Comparison of ENCODE assay signal across 7 cellular contexts in the genomic region with DNA sequence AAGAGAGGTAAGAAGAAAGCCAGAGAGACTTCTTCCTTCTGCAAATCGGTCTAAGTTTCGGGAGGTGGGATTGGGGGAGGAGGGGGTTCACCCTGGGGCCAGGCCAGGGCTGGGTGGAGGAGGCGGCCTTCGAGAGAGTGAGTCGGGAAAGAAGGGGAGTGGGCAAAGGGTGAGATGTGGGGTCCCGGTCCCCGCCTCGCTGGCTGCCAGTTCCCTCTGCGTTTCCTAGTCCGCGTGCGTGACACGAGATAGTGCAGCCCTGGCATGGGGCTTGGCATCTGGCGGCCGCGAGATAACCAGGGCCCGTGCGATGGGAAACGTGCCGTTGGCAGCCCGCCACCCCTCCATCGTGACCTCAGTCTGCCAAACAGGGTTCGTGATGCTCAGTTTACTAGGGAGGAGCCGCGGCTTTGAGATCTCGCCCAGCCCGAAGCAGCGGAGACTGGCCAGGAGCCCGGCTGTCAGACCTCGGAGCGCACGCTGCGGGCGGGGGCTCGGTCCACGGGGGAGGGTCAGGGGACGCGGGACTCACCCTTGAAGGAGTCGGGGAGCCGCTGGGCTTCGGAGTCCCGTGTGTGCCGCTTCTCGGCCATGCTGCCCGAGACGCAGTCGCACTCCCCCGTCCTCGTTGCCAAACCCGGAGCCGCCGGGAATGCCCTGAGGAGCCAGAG. TPM values are rescaled to one million over a fixed set of nuclear protein-coding genes. Genes with fewer than 3 reads are reported as not detected.
A peak's percentile ranks its signal among the peaks of the same experiment; 100 is the strongest.
DNase-seq lines count a peak whose midpoint lies in the region; ATAC-seq, FAIRE-seq and TF ChIP-seq lines count a peak whose summit lies in the region.

A gene with protein sequence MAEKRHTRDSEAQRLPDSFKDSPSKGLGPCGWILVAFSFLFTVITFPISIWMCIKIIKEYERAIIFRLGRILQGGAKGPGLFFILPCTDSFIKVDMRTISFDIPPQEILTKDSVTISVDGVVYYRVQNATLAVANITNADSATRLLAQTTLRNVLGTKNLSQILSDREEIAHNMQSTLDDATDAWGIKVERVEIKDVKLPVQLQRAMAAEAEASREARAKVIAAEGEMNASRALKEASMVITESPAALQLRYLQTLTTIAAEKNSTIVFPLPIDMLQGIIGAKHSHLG (minus strand): TSS at position 656 of the 671 bp plus-strand sequence. CDS start 63 bp downstream, at position 593.

- peak within 1 kb of the TSS; percentile 90 for H3K4me3 Mint-ChIP-seq in activated CD4-positive, alpha-beta memory T cell treated with anti-CD3 and anti-CD28 coated beads, Interleukin-2, amount 10 ng/mL, durations not matched to agents 7 days and 5 days
- H3K4me3 Mint-ChIP-seq in naive thymus-derived CD8-positive, alpha-beta T cell: peak within 1 kb of the TSS; percentile 85 to 96 (median 94)
- H3K4me3 Mint-ChIP-seq in type B pancreatic cell: peak within 1 kb of the TSS; percentile 87

- POLR2A ChIA-PET in activated CD4-positive, alpha-beta memory T cell treated with anti-CD3 and anti-CD28 coated beads, Interleukin-2, amount 10 ng/mL, durations not matched to agents 7 days and 5 days (lab: Charles Lee): interaction anchor here (0.8 to 2.4 kb wide), 8 partner anchors 9 to 157 kb away, joined by 3 to 30 read pairs (median 3); no protein-coding TSS in a partner anchor
- POLR2A ChIA-PET in naive thymus-derived CD8-positive, alpha-beta T cell (lab: Charles Lee): interaction anchor here (0.5 to 1.4 kb wide), 4 partner anchors 12 to 50 kb away, joined by 3 to 4 read pairs (median 4); no protein-coding TSS in a partner anchor

- no peaks in the 10 kb centered on the region for H3K9me3 ChIP-seq in HAP-1
- H3K9me3 ChIP-seq in MM.1S (replicated peaks; ENCODE audit: insufficient read depth, low read length): no peaks in the 10 kb centered on the region

- no peaks in the 10 kb centered on the region for H3K36me3 ChIP-seq in HAP-1 (replicated peaks)
- no peaks in the 10 kb centered on the region for H3K36me3 ChIP-seq in MM.1S (replicated peaks; ENCODE audit: insufficient read depth, low read length)

- TF ChIP-seq POLR2A in GM12892 (IDR thresholded peaks at IDR 0.05; ENCODE audit: low read depth, low read length) (peak; percentile 72; the same call in 1 of the 2 replicates), erythroblast (IDR thresholded peaks at IDR 0.05; ENCODE audit: low read length) (peak; percentile 99)

- no peaks in the 10 kb centered on the region for H3K9me3 Mint-ChIP-seq in activated CD4-positive, alpha-beta memory T cell treated with anti-CD3 and anti-CD28 coated beads, Interleukin-2, amount 10 ng/mL, durations not matched to agents 7 days and 5 days
- peaks cover 0 to 11% (median 0%) of the 10 kb centered on the region in 9 donors for H3K9me3 Mint-ChIP-seq in naive thymus-derived CD8-positive, alpha-beta T cell
- H3K9me3 Mint-ChIP-seq in type B pancreatic cell: no peaks in the 10 kb centered on the region

- no peaks in the 10 kb centered on the region for H3K27me3 Mint-ChIP-seq in activated CD4-positive, alpha-beta memory T cell treated with anti-CD3 and anti-CD28 coated beads, Interleukin-2, amount 10 ng/mL, durations not matched to agents 7 days and 5 days
- H3K27me3 Mint-ChIP-seq in naive thymus-derived CD8-positive, alpha-beta T cell: no peaks in the 10 kb centered on the region
- peaks cover 5% of the 10 kb centered on the region for H3K27me3 Mint-ChIP-seq in type B pancreatic cell

- TF ChIP-seq CTCF in MM.1S (IDR thresholded peaks at IDR 0.05; ENCODE audit: low read length) (no peak), type B pancreatic cell (conservative IDR thresholded peaks at IDR 0.05) (no peak)

- peak; percentile 59 to 67 for ATAC-seq in naive thymus-derived CD8-positive, alpha-beta T cell

- H3K27ac Mint-ChIP-seq in activated CD4-positive, alpha-beta memory T cell treated with anti-CD3 and anti-CD28 coated beads, Interleukin-2, amount 10 ng/mL, durations not matched to agents 7 days and 5 days: peak within 1 kb of the TSS; percentile 89
- peak within 1 kb of the TSS; percentile 90 to 99 (median 98) for H3K27ac Mint-ChIP-seq in naive thymus-derived CD8-positive, alpha-beta T cell
- H3K27ac Mint-ChIP-seq in type B pancreatic cell: peak within 1 kb of the TSS; percentile 41

- no peaks in the 10 kb centered on the region for H3K27me3 ChIP-seq in HAP-1 (ENCODE audit: low read depth)
- peaks cover 12% of the 10 kb centered on the region; the same call in 1 of the 2 replicates for H3K27me3 ChIP-seq in MM.1S (replicated peaks; ENCODE audit: insufficient read depth, low read length)

- H4K20me1 ChIP-seq in MM.1S (ENCODE audit: insufficient read depth, low read length): no peaks in the 10 kb centered on the region

- peaks cover 34% of the 10 kb centered on the region for H3K36me3 Mint-ChIP-seq in activated CD4-positive, alpha-beta memory T cell treated with anti-CD3 and anti-CD28 coated beads, Interleukin-2, amount 10 ng/mL, durations not matched to agents 7 days and 5 days (ENCODE audit: low read depth)
- no peaks in the 10 kb centered on the region for H3K36me3 Mint-ChIP-seq in naive thymus-derived CD8-positive, alpha-beta T cell
- no peaks in the 10 kb centered on the region for H3K36me3 Mint-ChIP-seq in type B pancreatic cell

- H3K4me3 ChIP-seq in HAP-1 (peak within 1 kb of the TSS; percentile 71), MM.1S (ENCODE audit: low read length) (peak within 1 kb of the TSS; percentile 71)

- DNase-seq in GM12892 (ENCODE audit: insufficient read length): no peak
- DNase-seq in HAP-1 (ENCODE audit: low spot score in 2 of 2): peak; percentile 25 to 72
- peak; percentile 42 for DNase-seq in MM.1S
- peak; percentile 74 for DNase-seq in activated CD4-positive, alpha-beta memory T cell treated with anti-CD3 and anti-CD28 coated beads, Interleukin-2, amount 10 ng/mL, durations not matched to agents 7 days and 5 days
- DNase-seq in erythroblast (lab: John Stamatoyannopoulos, UW): peak; percentile 100
- DNase-seq in naive thymus-derived CD8-positive, alpha-beta T cell: peak in 8 of 10 donors; percentile 39 to 86 (median 60)
- peak; percentile 76 for DNase-seq in type B pancreatic cell (ENCODE audit: extremely low spot score, unreplicated experiment)

- FAIRE-seq in GM12892 (lab: Jason Lieb, UNC): no peak

- H3K9me2 ChIP-seq in MM.1S (replicated peaks; ENCODE audit: insufficient read depth, low read length): no peaks in the 10 kb centered on the region

- H3K4me2 ChIP-seq in MM.1S (ENCODE audit: low read depth, low read length): peak within 1 kb of the TSS; percentile 90

- H3K9ac ChIP-seq in MM.1S (ENCODE audit: low read length): peak within 1 kb of the TSS; percentile 34; the same call in 1 of the 2 replicates

- H2AFZ ChIP-seq in MM.1S (ENCODE audit: low read length): peak within 1 kb of the TSS; percentile 84

- H3K27ac ChIP-seq in MM.1S (ENCODE audit: low read length): no peak within 1 kb of the TSS

- peaks cover 20% of the 10 kb centered on the region for H3K4me1 ChIP-seq in HAP-1
- H3K4me1 ChIP-seq in MM.1S (ENCODE audit: low read length): peaks cover 5% of the 10 kb centered on the region

- H3K79me2 ChIP-seq in MM.1S (ENCODE audit: low read length): no peaks in the 10 kb centered on the region

- no peaks in the 10 kb centered on the region for H3F3A ChIP-seq in MM.1S (ENCODE audit: insufficient read depth, low read length)

- H3K4me1 Mint-ChIP-seq in activated CD4-positive, alpha-beta memory T cell treated with anti-CD3 and anti-CD28 coated beads, Interleukin-2, amount 10 ng/mL, durations not matched to agents 7 days and 5 days: peaks cover 64% of the 10 kb centered on the region
- H3K4me1 Mint-ChIP-seq in naive thymus-derived CD8-positive, alpha-beta T cell: peaks cover 17 to 66% (median 49%) of the 10 kb centered on the region in 4 donors
- peaks cover 41% of the 10 kb centered on the region for H3K4me1 Mint-ChIP-seq in type B pancreatic cell (ENCODE audit: unreplicated experiment)

- in situ Hi-C loops in HAP-1 (cut with MboI; ENCODE audit: low sequenced_read_pairs): no loop called here

- CTCF ChIA-PET in activated CD4-positive, alpha-beta memory T cell treated with anti-CD3 and anti-CD28 coated beads, Interleukin-2, amount 10 ng/mL, durations not matched to agents 7 days and 5 days (lab: Charles Lee): interaction anchor here (1.3 to 3.2 kb wide), 3 partner anchors 16 to 168 kb away, joined by 3 to 16 read pairs (median 6); a partner anchor contains a TSS

RNA-seq across cellular contexts. Expression of the gene that starts here (rescaled TPM):
- polyA plus RNA-seq in GM12892 (2012; ENCODE audit: missing spikeins): 18.4 TPM
- total RNA-seq in activated CD4-positive, alpha-beta memory T cell treated with anti-CD3 and anti-CD28 coated beads, Interleukin-2, amount 10 ng/mL, durations not matched to agents 7 days and 5 days: 100 to 1,000 TPM; 101 to 104 TPM
- total RNA-seq in naive thymus-derived CD8-positive, alpha-beta T cell: 10 to 100 TPM; 16.0 to 17.9 TPM
- polyA plus RNA-seq in naive thymus-derived CD8-positive, alpha-beta T cell: 100 to 1,000 TPM in 1 of 3 donors, 10 to 100 TPM in 2; 18.7 to 193 (median 19.5) TPM
- 30.7 and 35.3 TPM in 2 replicates for total RNA-seq in type B pancreatic cell (ENCODE audit: low replicate concordance)

Comparison
In these comparisons a context has a peak if more than half of its experiments do, and no peak if none do; other contexts are left out.
1. H3K27ac Mint-ChIP-seq: peak in every context shown above with its lines; median percentile 98 in naive thymus-derived CD8-positive, alpha-beta T cell; 89 in activated CD4-positive, alpha-beta memory T cell treated with anti-CD3 and anti-CD28 coated beads, Interleukin-2, amount 10 ng/mL, durations not matched to agents 7 days and 5 days; 41 in type B pancreatic cell.